Comparison of ENCODE assay signal across 1 cellular context in genomic region chr6:151475653-151476523, GRCh38.
A peak's percentile ranks its signal among the peaks of the same experiment; 100 is the strongest.
TF ChIP-seq lines count a peak whose summit lies in the region.

No MANE protein-coding gene starts in this region.

TF ChIP-seq in K562, 482 proteins besides CTCF, POLR2A, EP300 and RAD21 (continued from another document):
- TF ChIP-seq ZBTB40 (IDR thresholded peaks at IDR 0.05) (0 out of 2 replicates have a peak, but pooled peaks have one; percentile 33), ZBTB40 (CRISPR knock-in tag; IDR thresholded peaks at IDR 0.05) (no peak), TEAD4 (IDR thresholded peaks at IDR 0.05; ENCODE audit: low read length) (0 out of 2 replicates have a peak, but pooled peaks have one; percentile 24), TEAD4 (CRISPR knock-in tag; IDR thresholded peaks at IDR 0.05; ENCODE audit: borderline replicate concordance) (no peak), CCAR2 (IDR thresholded peaks at IDR 0.05; ENCODE audit: low read depth, low read length) (no peak), ATF2 (CRISPR knock-in tag; IDR thresholded peaks at IDR 0.05) (no peak), GMEB1 (CRISPR knock-in tag; IDR thresholded peaks at IDR 0.05) (no peak), NBN (IDR thresholded peaks at IDR 0.05; ENCODE audit: low read depth) (0 out of 2 replicates have a peak, but pooled peaks have one; percentile 46), TAF9B (IDR thresholded peaks at IDR 0.05; ENCODE audit: partially characterized antibody) (no peak), MTA3 (IDR thresholded peaks at IDR 0.05; ENCODE audit: borderline replicate concordance) (0 out of 2 replicates have a peak, but pooled peaks have one; percentile 19), CC2D1A (IDR thresholded peaks at IDR 0.05) (0 out of 2 replicates have a peak, but pooled peaks have one; percentile 16), STAT5A (IDR thresholded peaks at IDR 0.05; ENCODE audit: borderline replicate concordance, low read length) (0 out of 2 replicates have a peak, but pooled peaks have one; percentile 24), ZC3H11A (IDR thresholded peaks at IDR 0.05; ENCODE audit: low read depth, low read length) (0 out of 2 replicates have a peak, but pooled peaks have one; percentile 43), THRAP3 (IDR thresholded peaks at IDR 0.05; ENCODE audit: borderline replicate concordance) (no peak), ARNT (IDR thresholded peaks at IDR 0.05) (0 out of 4 replicates have a peak, but pooled peaks of 1 of the 2 experiments have one; percentile 46), CSDE1 (IDR thresholded peaks at IDR 0.05) (0 out of 4 replicates have a peak, but pooled peaks of 1 of the 2 experiments have one; percentile 17), CHD7 (IDR thresholded peaks at IDR 0.05; ENCODE audit: low read depth, low read length) (no peak), CTBP1 (IDR thresholded peaks at IDR 0.05; ENCODE audit: borderline replicate concordance) (0 out of 2 replicates have a peak, but pooled peaks have one; percentile 45)
